10 cellular contexts compared by ENCODE assay signal in the genomic region with DNA sequence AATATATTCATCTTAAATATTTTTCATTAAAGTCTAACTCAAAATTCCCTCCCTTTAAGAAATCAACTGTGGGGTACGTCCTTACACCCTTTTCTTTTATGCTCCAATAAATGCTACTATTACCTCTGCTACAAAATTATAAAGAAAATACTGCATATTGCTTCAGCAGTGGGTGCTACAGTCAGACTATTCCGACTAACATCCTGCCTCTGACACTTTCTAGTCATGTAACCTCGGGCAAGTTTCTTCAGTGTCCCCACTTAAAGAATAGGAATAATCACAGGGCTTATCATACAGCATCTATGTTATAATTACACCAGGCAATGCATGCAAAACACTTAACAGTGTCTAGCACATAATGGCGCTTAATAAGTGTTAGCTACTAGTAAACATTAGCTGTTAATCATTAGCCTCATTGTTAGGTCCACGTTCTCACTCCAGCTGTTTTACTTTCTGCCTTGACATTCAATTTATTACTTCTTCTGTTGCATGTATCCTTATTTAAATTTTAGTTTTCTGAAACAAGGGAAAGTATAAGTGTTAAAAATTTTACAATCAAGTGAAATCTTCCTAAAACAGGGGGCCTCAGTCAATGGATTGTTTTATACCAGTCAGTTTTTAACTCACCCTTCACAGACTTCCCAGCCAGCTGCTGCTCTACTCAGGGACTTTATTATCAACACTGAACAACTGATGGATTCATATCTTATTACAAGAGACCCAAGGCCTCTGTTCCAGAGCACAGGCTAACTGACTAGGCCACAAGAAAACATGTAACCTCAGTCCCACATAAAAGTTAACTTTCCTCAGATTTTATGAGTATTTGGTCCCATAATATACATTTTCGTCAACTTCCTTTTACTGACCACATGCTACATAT. TPM values are rescaled to one million over a fixed set of nuclear protein-coding genes. Genes with fewer than 3 reads are reported as not detected.
DNase-seq lines count a peak whose midpoint lies in the region; ATAC-seq, FAIRE-seq and TF ChIP-seq lines count a peak whose summit lies in the region.
"Had no signal": no experiment of that assay in that cellular context is flagged by ENCODE, and none has a peak within 500 bp of the region (broad histone marks: within the 10 kb centered on the region; RNA-seq: fewer than 3 reads in every experiment).

No MANE protein-coding gene starts in this region.

- DNase-seq in GM12878 (ENCODE audit: low read depth, low spot score) (no peak), nephron progenitor cell (no peak), NCI-H1694 treated with DMSO at 0.1 percent for 48 hours (lab: John Stamatoyannopoulos, UW) (no peak), DMS153 treated with DMSO at 0.1 percent for 48 hours (lab: John Stamatoyannopoulos, UW; ENCODE audit: unreplicated experiment) (no peak)
- DNase-seq: H9 had no signal

- 0 out of 4 replicates have a peak, but pooled peaks cover 0 to 2% of the 10 kb centered on the region in 2 experiments for H3K36me3 ChIP-seq in GM12878 (ENCODE audit: control insufficient read depth in 2 of 2, insufficient read depth in 2 of 2, low read length in 1 of 2)

- H4K20me1 ChIP-seq in GM12878 (ENCODE audit: control insufficient read depth, insufficient read depth) = no peaks in the 10 kb centered on the region

- no peak for TF ChIP-seq POLR2A in GM12878 (IDR thresholded peaks at IDR 0.05; ENCODE audit: low read depth, low read length)

- in situ Hi-C loops in GM12878 (cut with MboI) = no loop called here

- 96% methylated on average over 6 of the region's 6 CpGs for WGBS in GM12878 (ENCODE audit: insufficient coverage, insufficient replicate concordance, low lambda C conversion rate, missing lambda C conversion rate)

- H3K4me3 ChIP-seq in GM12878 = no peak overlapping the region
- H3K4me3 ChIP-seq: smooth muscle cell had no signal

- RAD21 ChIA-PET in GM12878 (lab: Charles Lee; ENCODE audit: unreplicated experiment) = interaction anchor here (1.6 to 2.9 kb wide), 5 partner anchors 22 to 123 kb away, joined by 6 to 39 read pairs (median 9); partner anchors contain the start of genes CLASP1 and RNU4ATAC

- BruUV-seq in GM12878 (replicated peaks; lab: Mats Ljungman, UMichigan) = no TSS peak

- no peaks in the 10 kb centered on the region for H3K27me3 Mint-ChIP-seq in nephron progenitor cell (ENCODE audit: low read depth, poor library complexity)

- no peak overlapping the region; the same call in 1 of the 2 replicates for H3K4me2 ChIP-seq in GM12878 (ENCODE audit: control insufficient read depth, insufficient read depth)

- intact Hi-C loops in GM12878 (cut with micrococcal nuclease; ENCODE audit: unreplicated experiment) = loop anchor here (5.0 kb wide), 2 partner anchors 102 to 122 kb away; no protein-coding TSS in a partner anchor

- no peak for TF ChIP-seq EP300 in GM12878 (IDR thresholded peaks at IDR 0.05; ENCODE audit: borderline replicate concordance in 1 of 2, control insufficient read depth in 1 of 2, low read depth in 2 of 2, low read length in 2 of 2)

- no peak for FAIRE-seq in GM12878 (lab: Jason Lieb, UNC)

- H3K4me3 Mint-ChIP-seq in nephron progenitor cell = no peak overlapping the region
- H3K4me3 Mint-ChIP-seq: H9 had no signal

- H3K36me3 Mint-ChIP-seq in nephron progenitor cell (ENCODE audit: low read depth) = peaks cover 34% of the 10 kb centered on the region

- H3K27ac Mint-ChIP-seq in nephron progenitor cell = peak overlapping the region; percentile 31

- H2AFZ ChIP-seq in GM12878 (ENCODE audit: control insufficient read depth, low read depth, low read length) = no peak overlapping the region

- H3K9me3 Mint-ChIP-seq in nephron progenitor cell = no peaks in the 10 kb centered on the region
- H3K9me3 Mint-ChIP-seq: H9 had no signal

- no peak for TF ChIP-seq RAD21 in GM12878 (IDR thresholded peaks at IDR 0.05; ENCODE audit: insufficient read depth, low read depth, low read length)

- ATAC-seq in GM18511 (IDR thresholded peaks at IDR 0.05; ENCODE audit: unreplicated experiment) (peak; percentile 39), HG03342 (IDR thresholded peaks at IDR 0.05; ENCODE audit: unreplicated experiment) (peak; percentile 35), GM12878 (no peak), GM19455 (IDR thresholded peaks at IDR 0.05; ENCODE audit: unreplicated experiment) (no peak), HG02759 (IDR thresholded peaks at IDR 0.05; ENCODE audit: unreplicated experiment) (no peak)

- peaks cover 15% of the 10 kb centered on the region for H3K4me1 Mint-ChIP-seq in nephron progenitor cell

- peaks cover 65% of the 10 kb centered on the region for H3K79me2 ChIP-seq in GM12878 (ENCODE audit: control insufficient read depth, insufficient read depth, low read length)

- CTCF ChIA-PET in GM12878 (lab: Yijun Ruan, JAX) = interaction anchor here (0.7 to 5.4 kb wide), 14 partner anchors 9 to 193 kb away, joined by 3 to 44 read pairs (median 3); partner anchors contain the start of gene RNU4ATAC

- no peaks in the 10 kb centered on the region for H3K9me3 ChIP-seq in GM12878 (replicated peaks; ENCODE audit: control insufficient read depth, insufficient read depth, low read length)

- H3K4me1 ChIP-seq in GM12878 (ENCODE audit: control insufficient read depth, insufficient read depth, low read length) = peaks cover 31% of the 10 kb centered on the region

- TF ChIP-seq CTCF in GM12878 (IDR thresholded peaks at IDR 0.05 in 2 of 3, conservative IDR thresholded peaks at IDR 0.05 in 1 of 3; ENCODE audit: control insufficient read depth in 2 of 3, extremely low read depth in 1 of 3, insufficient read depth in 1 of 3, low read depth in 3 of 3, low read length in 3 of 3) (no peak), nephron progenitor cell (IDR thresholded peaks at IDR 0.05) (no peak)

- SMC1A ChIA-PET in GM12878 (lab: Charles Lee; ENCODE audit: uncharacterized antibody, unreplicated experiment) = interaction anchor here (0.9 to 3.7 kb wide), 19 partner anchors 9 to 123 kb away, joined by 3 to 30 read pairs (median 8); partner anchors contain the start of gene RNU4ATAC

- peak overlapping the region; percentile 84 for H3K27ac ChIP-seq in GM12878 (ENCODE audit: control insufficient read depth, insufficient read depth)

- H3K9ac ChIP-seq in GM12878 (ENCODE audit: control insufficient read depth, insufficient read depth, low read length) = no peak overlapping the region

- POLR2A ChIA-PET in GM12878 (lab: Charles Lee) = interaction anchor here (0.8 to 6.3 kb wide), 7 partner anchors 10 to 105 kb away, joined by 3 to 47 read pairs (median 4); partner anchors contain the start of gene RNU4ATAC

- no peaks in the 10 kb centered on the region for H3K27me3 ChIP-seq in GM12878 (replicated peaks in 1 of 2; ENCODE audit: control insufficient read depth in 2 of 2, insufficient read depth in 2 of 2, low read length in 1 of 2)

TF ChIP-seq in GM12878, 131 proteins besides CTCF, POLR2A, EP300 and RAD21:
- TF ChIP-seq BRCA1 (IDR thresholded peaks at IDR 0.05; ENCODE audit: low read depth, low read length) (no peak), BMI1 (IDR thresholded peaks at IDR 0.05; ENCODE audit: borderline replicate concordance) (no peak), NR2C1 (IDR thresholded peaks at IDR 0.05) (0 out of 2 replicates have a peak, but pooled peaks have one; percentile 2), YBX1 (IDR thresholded peaks at IDR 0.05) (no peak), MTA2 (IDR thresholded peaks at IDR 0.05; ENCODE audit: low read depth) (peak; percentile 62; the same call in 1 of the 2 replicates), NBN (IDR thresholded peaks at IDR 0.05) (no peak), SMARCA5 (IDR thresholded peaks at IDR 0.05) (0 out of 2 replicates have a peak, but pooled peaks have one; percentile 32), TCF12 (IDR thresholded peaks at IDR 0.05; ENCODE audit: low read depth, low read length) (no peak), ZNF622 (IDR thresholded peaks at IDR 0.05) (no peak), IKZF2 (IDR thresholded peaks at IDR 0.05) (peak in 1 of 2 experiments; percentile 19; a peak in 1 of 4 replicates), CBX5 (IDR thresholded peaks at IDR 0.05; ENCODE audit: low read depth) (no peak)
TF ChIP-seq in GM12878: peak in this region for 4.

RNA-seq across cellular contexts. Expression of gene CLASP1, which starts 54.0 kb away (rescaled TPM):
- 321 and 343 TPM in 2 replicates for total RNA-seq in GM12878 (2013; cell fraction: nucleolus; rRNA removed)
- total RNA-seq in GM12878 (2014; rRNA removed) = 31.6 and 34.9 TPM in 2 replicates
- total RNA-seq in GM12878 (2014; rRNA removed; fragmentation: Illumina TruSeq; extraction: Trizol) = 33.1 and 36.5 TPM in 2 replicates
- total RNA-seq in GM12878 (2021) = 53.4 and 62.4 TPM in 2 replicates
- 16.2 TPM for polyA plus RNA-seq in GM12878 (2011; ENCODE audit: low read depth)
- 9.9 and 13.2 TPM in 2 replicates for polyA plus RNA-seq in GM12878 (2011; rRNA removed)
- 9.4 and 15.1 TPM in 2 replicates for polyA plus RNA-seq in GM12878 (2011; cell fraction: cytosol; rRNA removed)
- polyA plus RNA-seq in GM12878 (2011; cell fraction: nucleus; rRNA removed) = 47.2 and 56.6 TPM in 2 replicates
- polyA plus RNA-seq in GM12878 (2012) = 24.0 and 32.4 TPM in 2 replicates
- 28.7 and 31.3 TPM in 2 replicates for polyA plus RNA-seq in GM12878 (2014; fragmentation: Illumina TruSeq; extraction: Trizol)
- polyA plus RNA-seq in GM12878 (2014; fragmentation: Nextera tagmentation; extraction: Ambion mirVana) = 1 to 10 TPM; 1.4 to 4.4 TPM
- 27.6 and 32.8 TPM in 2 replicates for polyA plus RNA-seq in GM12878 (2014; rRNA removed)
- polyA plus RNA-seq in GM12878 (2016; fragmentation: Nextera tagmentation; extraction: Ambion mirVana) = 10 to 100 TPM; 33.8 to 37.2 TPM
- polyA minus RNA-seq in GM12878 (2011; rRNA and poly(A)+ RNA removed) = 63.4 and 67.7 TPM in 2 replicates
- polyA minus RNA-seq in GM12878 (2011; cell fraction: cytosol; rRNA and poly(A)+ RNA removed) = 16.7 and 19.8 TPM in 2 replicates
- 120 and 193 TPM in 2 replicates for polyA minus RNA-seq in GM12878 (2011; cell fraction: nucleus; rRNA and poly(A)+ RNA removed)

Comparison
In these comparisons a context has a peak if more than half of its experiments do, and no peak if none do; other contexts are left out.
1. ATAC-seq: peak in GM18511 (single experiment) and HG03342 (single experiment); none in GM12878 (single experiment), GM19455 (single experiment) and HG02759 (single experiment).